In the genomic region with DNA sequence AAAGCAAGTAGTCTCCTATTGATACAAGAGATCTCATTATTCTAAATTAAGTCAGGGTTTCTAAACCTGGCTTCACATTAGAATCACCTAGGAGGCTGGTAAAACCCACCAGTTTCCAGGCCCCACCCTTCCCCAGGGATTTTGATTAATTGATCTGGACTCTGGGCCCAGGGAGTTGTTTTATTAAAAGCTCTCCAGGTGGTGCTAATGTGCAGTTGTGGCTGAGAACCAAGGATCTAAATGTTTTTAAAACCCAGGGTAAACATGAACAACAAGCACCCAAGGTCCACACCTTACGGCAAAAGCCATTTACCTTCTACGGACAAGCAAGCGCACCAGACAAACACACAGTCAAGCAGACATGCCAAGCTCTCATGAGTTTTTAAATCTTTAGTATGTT, we compare ENCODE assay signal across 1 cellular context.
TF ChIP-seq lines count a peak whose summit lies in the region.

No MANE protein-coding gene starts in this region.

TF ChIP-seq in HCT116, 20 proteins besides CTCF, POLR2A, EP300 and RAD21 (continued from another document):
- TF ChIP-seq, protein P1, sequence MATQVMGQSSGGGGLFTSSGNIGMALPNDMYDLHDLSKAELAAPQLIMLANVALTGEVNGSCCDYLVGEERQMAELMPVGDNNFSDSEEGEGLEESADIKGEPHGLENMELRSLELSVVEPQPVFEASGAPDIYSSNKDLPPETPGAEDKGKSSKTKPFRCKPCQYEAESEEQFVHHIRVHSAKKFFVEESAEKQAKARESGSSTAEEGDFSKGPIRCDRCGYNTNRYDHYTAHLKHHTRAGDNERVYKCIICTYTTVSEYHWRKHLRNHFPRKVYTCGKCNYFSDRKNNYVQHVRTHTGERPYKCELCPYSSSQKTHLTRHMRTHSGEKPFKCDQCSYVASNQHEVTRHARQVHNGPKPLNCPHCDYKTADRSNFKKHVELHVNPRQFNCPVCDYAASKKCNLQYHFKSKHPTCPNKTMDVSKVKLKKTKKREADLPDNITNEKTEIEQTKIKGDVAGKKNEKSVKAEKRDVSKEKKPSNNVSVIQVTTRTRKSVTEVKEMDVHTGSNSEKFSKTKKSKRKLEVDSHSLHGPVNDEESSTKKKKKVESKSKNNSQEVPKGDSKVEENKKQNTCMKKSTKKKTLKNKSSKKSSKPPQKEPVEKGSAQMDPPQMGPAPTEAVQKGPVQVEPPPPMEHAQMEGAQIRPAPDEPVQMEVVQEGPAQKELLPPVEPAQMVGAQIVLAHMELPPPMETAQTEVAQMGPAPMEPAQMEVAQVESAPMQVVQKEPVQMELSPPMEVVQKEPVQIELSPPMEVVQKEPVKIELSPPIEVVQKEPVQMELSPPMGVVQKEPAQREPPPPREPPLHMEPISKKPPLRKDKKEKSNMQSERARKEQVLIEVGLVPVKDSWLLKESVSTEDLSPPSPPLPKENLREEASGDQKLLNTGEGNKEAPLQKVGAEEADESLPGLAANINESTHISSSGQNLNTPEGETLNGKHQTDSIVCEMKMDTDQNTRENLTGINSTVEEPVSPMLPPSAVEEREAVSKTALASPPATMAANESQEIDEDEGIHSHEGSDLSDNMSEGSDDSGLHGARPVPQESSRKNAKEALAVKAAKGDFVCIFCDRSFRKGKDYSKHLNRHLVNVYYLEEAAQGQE (IDR thresholded peaks at IDR 0.05; ENCODE audit: low read depth), result no peak
- TF ChIP-seq CEBPB (IDR thresholded peaks at IDR 0.05; ENCODE audit: low read depth) (no peak), YY1 (IDR thresholded peaks at IDR 0.05; ENCODE audit: extremely low read depth, insufficient replicate concordance, low read depth, low read length) (no peak), EZH2phosphoT487 (IDR thresholded peaks at IDR 0.05; ENCODE audit: borderline replicate concordance) (no peak), EZH2 (IDR thresholded peaks at IDR 0.05) (no peak), EGR1 (IDR thresholded peaks at IDR 0.05; ENCODE audit: low read depth) (no peak), SRF (IDR thresholded peaks at IDR 0.05; ENCODE audit: low read depth) (no peak), ZNF274 (IDR thresholded peaks at IDR 0.05; ENCODE audit: low read depth, low read length) (no peak)
- TF ChIP-seq, protein P2, sequence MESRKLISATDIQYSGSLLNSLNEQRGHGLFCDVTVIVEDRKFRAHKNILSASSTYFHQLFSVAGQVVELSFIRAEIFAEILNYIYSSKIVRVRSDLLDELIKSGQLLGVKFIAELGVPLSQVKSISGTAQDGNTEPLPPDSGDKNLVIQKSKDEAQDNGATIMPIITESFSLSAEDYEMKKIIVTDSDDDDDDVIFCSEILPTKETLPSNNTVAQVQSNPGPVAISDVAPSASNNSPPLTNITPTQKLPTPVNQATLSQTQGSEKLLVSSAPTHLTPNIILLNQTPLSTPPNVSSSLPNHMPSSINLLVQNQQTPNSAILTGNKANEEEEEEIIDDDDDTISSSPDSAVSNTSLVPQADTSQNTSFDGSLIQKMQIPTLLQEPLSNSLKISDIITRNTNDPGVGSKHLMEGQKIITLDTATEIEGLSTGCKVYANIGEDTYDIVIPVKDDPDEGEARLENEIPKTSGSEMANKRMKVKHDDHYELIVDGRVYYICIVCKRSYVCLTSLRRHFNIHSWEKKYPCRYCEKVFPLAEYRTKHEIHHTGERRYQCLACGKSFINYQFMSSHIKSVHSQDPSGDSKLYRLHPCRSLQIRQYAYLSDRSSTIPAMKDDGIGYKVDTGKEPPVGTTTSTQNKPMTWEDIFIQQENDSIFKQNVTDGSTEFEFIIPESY (IDR thresholded peaks at IDR 0.05; ENCODE audit: extremely low read depth, insufficient replicate concordance, low read length), result no peak
